19 cellular contexts compared by ENCODE assay signal in the genomic region with DNA sequence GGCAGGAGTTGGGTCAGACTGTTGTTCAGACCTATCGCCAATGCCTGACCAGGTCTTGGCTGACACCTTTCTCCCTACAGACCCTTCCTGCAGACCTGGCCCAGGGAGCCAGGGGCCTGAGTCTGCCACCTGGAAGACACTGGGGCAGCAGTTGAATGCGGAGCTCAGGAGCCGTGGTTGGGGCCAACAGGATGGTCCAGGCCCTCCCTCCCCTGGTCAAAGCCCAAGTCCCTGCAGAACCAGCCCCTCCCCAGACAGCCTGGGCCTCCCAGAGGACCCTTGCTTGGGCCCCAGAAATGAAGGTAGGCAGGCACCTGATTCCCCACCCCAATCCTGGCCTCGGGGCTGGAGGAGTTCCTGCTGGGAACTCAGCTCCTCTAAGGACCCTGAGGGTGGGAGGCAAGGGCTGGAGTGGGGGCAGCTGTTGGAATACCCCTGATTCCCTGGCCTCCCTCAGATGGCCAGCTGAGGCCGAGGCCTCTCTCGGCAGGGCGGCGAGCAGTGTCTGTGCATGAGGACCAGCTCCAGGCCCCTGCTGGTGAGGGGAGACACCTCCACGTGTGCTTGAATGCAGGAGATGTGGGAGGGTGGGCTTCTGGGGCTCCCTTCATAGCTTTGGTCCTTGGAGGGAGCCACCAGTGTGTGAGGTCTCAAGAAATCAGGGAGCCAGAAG. TPM values are rescaled to one million over a fixed set of nuclear protein-coding genes. Genes with fewer than 3 reads are reported as not detected.
"Had no signal": no experiment of that assay in that cellular context is flagged by ENCODE, and none has a peak within 500 bp of the region (broad histone marks: within the 10 kb centered on the region; RNA-seq: fewer than 3 reads in every experiment).

No MANE protein-coding gene starts in this region.

- DNase-seq: activated CD4-positive, alpha-beta T cell treated with anti-CD3 and anti-CD28 coated beads for 1 hour; activated CD4-positive, alpha-beta T cell treated with anti-CD3 and anti-CD28 coated beads, Interleukin-2, amount 50 U/mL, for 1 hour; activated CD8-positive, alpha-beta T cell treated with anti-CD3 and anti-CD28 coated beads, Interleukin-2, amount 10 ng/mL, durations not matched to agents 7 days and 5 days; activated naive CD4-positive, alpha-beta T cell; adrenal gland; central memory CD4-positive, alpha-beta T cell; dermis blood vessel endothelial cell; effector memory CD4-positive, alpha-beta T cell; foreskin keratinocyte; naive B cell; spleen; stimulated activated CD4-positive, alpha-beta T cell treated with anti-CD3 and anti-CD28 coated beads, Interleukin-4, amount 100 ng/mL, for 1 hour; stimulated activated naive CD8-positive, alpha-beta T cell treated with anti-CD3 and anti-CD28 coated beads, Interleukin-15, Interleukin-2, amounts not matched to agents 100 U/mL and 50 U/mL, for 24 hours; T-helper 9 cell had no signal

- H3K4me2 ChIP-seq: neural progenitor cell had no signal

- H3K9ac ChIP-seq: neural progenitor cell had no signal

- H3K9me3 ChIP-seq: adrenal gland, spleen had no signal

- H3K27ac ChIP-seq: adrenal gland, foreskin keratinocyte, neural progenitor cell, spleen had no signal

- H2AFZ ChIP-seq: neural progenitor cell had no signal

- H3K4me3 ChIP-seq: adrenal gland, lung, neural progenitor cell, spleen had no signal

- ATAC-seq: activated CD8-positive, alpha-beta T cell treated with anti-CD3 and anti-CD28 coated beads, Interleukin-2, amount 10 ng/mL, durations not matched to agents 7 days and 5 days; activated T-helper 17 cell treated with anti-CD3 and anti-CD28 coated beads, Interleukin-2, amount 50 U/mL, for 72 hours; foreskin keratinocyte; stimulated activated naive CD8-positive, alpha-beta T cell treated with anti-CD3 and anti-CD28 coated beads, Interleukin-15, Interleukin-2, amounts not matched to agents 100 U/mL and 50 U/mL, for 24 hours had no signal

- H3K4me1 ChIP-seq: foreskin keratinocyte had no signal

- H3K36me3 ChIP-seq: adrenal gland, neural progenitor cell had no signal

- FAIRE-seq: astrocyte, keratinocyte had no signal

RNA-seq across cellular contexts. Expression of gene CARMIL2, which starts 11.5 kb away (rescaled TPM):
- polyA plus RNA-seq: keratinocyte had no signal
